In genomic region chr11:63804259-63804658, GRCh38 we compare ENCODE assay signal across 25 cellular contexts. TPM values are rescaled to one million over a fixed set of nuclear protein-coding genes. Genes with fewer than 3 reads are reported as not detected.
DNase-seq lines count a peak whose midpoint lies in the region; ATAC-seq, FAIRE-seq and TF ChIP-seq lines count a peak whose summit lies in the region.
"Had no signal": no experiment of that assay in that cellular context is flagged by ENCODE, and none has a peak within 500 bp of the region (broad histone marks: within the 10 kb centered on the region; RNA-seq: fewer than 3 reads in every experiment).

No MANE protein-coding gene starts in this region.

- DNase-seq in Calu3 (peak; percentile 56), NCI-H526 treated with DMSO at 0.1 percent for 48 hours (lab: John Stamatoyannopoulos, UW) (peak; percentile 52), epithelial cell of esophagus (ENCODE audit: low read depth) (peak; percentile 95), pancreas (peak in 2 of 6 donors; percentile 1 to 17), adrenal gland (no peak)
- DNase-seq in activated naive CD4-positive, alpha-beta T cell treated with anti-CD3 and anti-CD28 coated beads for 36 hours = no peak
- DNase-seq in central memory CD4-positive, alpha-beta T cell = no peak
- DNase-seq in CD4-positive, alpha-beta memory T cell = no peak
- DNase-seq: activated CD8-positive, alpha-beta T cell treated with anti-CD3 and anti-CD28 coated beads for 36 hours; activated naive CD8-positive, alpha-beta T cell treated with anti-CD3 and anti-CD28 coated beads, Interleukin-2, amount 10 ng/mL, durations not matched to agents 7 days and 5 days; activated T-cell treated with anti-CD3 and anti-CD28 coated beads, Interleukin-2, amount 50 U/mL, for 72 hours; DMS 273 treated with DMSO at 0.1 percent for 48 hours; effector CD8-positive, alpha-beta T cell; HFFc6; Karpas-422; mesendoderm; NCI-H2171; retina had no signal

- H3K27ac ChIP-seq in pancreas (peak overlapping the region in 1 of 4 donors; percentile 22), adrenal gland (no peak overlapping the region)
- no peak overlapping the region for H3K27ac ChIP-seq in CD4-positive, alpha-beta memory T cell (ENCODE audit: low read depth, low read length)
- H3K27ac ChIP-seq: BLaER1 treated with 17β-estradiol and CSF1 and Interleukin-3, amounts not matched to agents 10 nM and 100 nM; cardiac muscle cell; thoracic aorta had no signal

- BruUV-seq in Calu3 (replicated peaks; lab: Mats Ljungman, UMichigan) = no TSS peak

- TF ChIP-seq CTCF in Calu3 (IDR thresholded peaks at IDR 0.05; ENCODE audit: unreplicated experiment) (no peak), epithelial cell of esophagus (IDR thresholded peaks at IDR 0.05; ENCODE audit: insufficient read depth, low read depth, low read length, missing control alignments) (no peak), pancreas (IDR thresholded peaks at IDR 0.05) (no peak), adrenal gland (IDR thresholded peaks at IDR 0.05) (no peak)

- peaks cover 7% of the 10 kb centered on the region for H3K36me3 Mint-ChIP-seq in Calu3 (ENCODE audit: insufficient read depth, unreplicated experiment)
- no peaks in the 10 kb centered on the region for H3K36me3 Mint-ChIP-seq in activated naive CD4-positive, alpha-beta T cell treated with anti-CD3 and anti-CD28 coated beads for 36 hours (ENCODE audit: low read depth)
- H3K36me3 Mint-ChIP-seq in CD4-positive, alpha-beta memory T cell = no peaks in the 10 kb centered on the region
- H3K36me3 Mint-ChIP-seq: activated naive CD8-positive, alpha-beta T cell treated with anti-CD3 and anti-CD28 coated beads, Interleukin-2, amount 10 ng/mL, durations not matched to agents 7 days and 5 days; WTC11 had no signal

- intact Hi-C loops in Calu3 (cut with micrococcal nuclease; ENCODE audit: unreplicated experiment) (no loop called here), pancreas (cut with DNase I) (no loop called here), adrenal gland (cut with DNase I) (no loop called here)
- intact Hi-C loops in activated naive CD4-positive, alpha-beta T cell treated with anti-CD3 and anti-CD28 coated beads for 36 hours (cut with micrococcal nuclease) = no loop called here
- intact Hi-C loops in CD4-positive, alpha-beta memory T cell (cut with micrococcal nuclease) = no loop called here

- CTCF ChIA-PET in Calu3 (lab: Charles Lee) = no interaction called here
- CTCF ChIA-PET in activated naive CD4-positive, alpha-beta T cell treated with anti-CD3 and anti-CD28 coated beads for 36 hours (lab: Charles Lee) = no interaction called here
- CTCF ChIA-PET in CD4-positive, alpha-beta memory T cell (lab: Charles Lee; ENCODE audit: partially characterized antibody) = no interaction called here

- H3K36me3 ChIP-seq in pancreas = no peaks in the 10 kb centered on the region
- H3K36me3 ChIP-seq in CD4-positive, alpha-beta memory T cell (ENCODE audit: insufficient read depth, low read length) = no peaks in the 10 kb centered on the region
- H3K36me3 ChIP-seq in adrenal gland (replicated peaks in 1 of 2) = no peaks in the 10 kb centered on the region
- H3K36me3 ChIP-seq: BLaER1 treated with 17β-estradiol and CSF1 and Interleukin-3, amounts not matched to agents 10 nM and 100 nM; cardiac muscle cell; thoracic aorta had no signal

- peak overlapping the region; percentile 73 for H3K27ac Mint-ChIP-seq in Calu3 (ENCODE audit: unreplicated experiment)
- no peak overlapping the region for H3K27ac Mint-ChIP-seq in activated naive CD4-positive, alpha-beta T cell treated with anti-CD3 and anti-CD28 coated beads for 36 hours
- H3K27ac Mint-ChIP-seq in CD4-positive, alpha-beta memory T cell = no peak overlapping the region
- H3K27ac Mint-ChIP-seq: activated CD8-positive, alpha-beta T cell treated with anti-CD3 and anti-CD28 coated beads for 36 hours; activated naive CD8-positive, alpha-beta T cell treated with anti-CD3 and anti-CD28 coated beads, Interleukin-2, amount 10 ng/mL, durations not matched to agents 7 days and 5 days; activated T-cell treated with anti-CD3 and anti-CD28 coated beads, Interleukin-2, amount 50 U/mL, for 72 hours; HFFc6; WTC11 had no signal

- TF ChIP-seq POLR2A in adrenal gland (IDR thresholded peaks at IDR 0.05) = no peak

- POLR2A ChIA-PET in CD4-positive, alpha-beta memory T cell (lab: Charles Lee; ENCODE audit: partially characterized antibody) = no interaction called here

- H3K9me3 ChIP-seq in pancreas (no peaks in the 10 kb centered on the region), adrenal gland (replicated peaks in 1 of 3) (no peaks in the 10 kb centered on the region)
- no peaks in the 10 kb centered on the region for H3K9me3 ChIP-seq in CD4-positive, alpha-beta memory T cell (ENCODE audit: control insufficient read depth in 1 of 2, low read length in 2 of 2)
- H3K9me3 ChIP-seq: A549; BLaER1 treated with 17β-estradiol and CSF1 and Interleukin-3, amounts not matched to agents 10 nM and 100 nM; thoracic aorta had no signal

- H3K4me3 Mint-ChIP-seq in Calu3 (ENCODE audit: low read depth, unreplicated experiment) = no peak overlapping the region
- H3K4me3 Mint-ChIP-seq in activated naive CD4-positive, alpha-beta T cell treated with anti-CD3 and anti-CD28 coated beads for 36 hours = no peak overlapping the region
- H3K4me3 Mint-ChIP-seq in CD4-positive, alpha-beta memory T cell = no peak overlapping the region
- H3K4me3 Mint-ChIP-seq: activated CD8-positive, alpha-beta T cell treated with anti-CD3 and anti-CD28 coated beads for 36 hours; activated naive CD8-positive, alpha-beta T cell treated with anti-CD3 and anti-CD28 coated beads, Interleukin-2, amount 10 ng/mL, durations not matched to agents 7 days and 5 days; activated T-cell treated with anti-CD3 and anti-CD28 coated beads, Interleukin-2, amount 50 U/mL, for 72 hours; HFFc6; neural crest cell; WTC11 had no signal

- H3K27me3 ChIP-seq in pancreas = no peaks in the 10 kb centered on the region
- no peaks in the 10 kb centered on the region for H3K27me3 ChIP-seq in CD4-positive, alpha-beta memory T cell (ENCODE audit: insufficient read depth, low read length)
- H3K27me3 ChIP-seq in adrenal gland = no peaks in the 10 kb centered on the region
- H3K27me3 ChIP-seq: BLaER1 treated with 17β-estradiol and CSF1 and Interleukin-3, amounts not matched to agents 10 nM and 100 nM; cardiac muscle cell had no signal

- WGBS in pancreas, 2 donors = 33 to 40% methylated on average over 6 of the region's 6 CpGs
- WGBS in adrenal gland, 4 donors = 76 to 90% (median 85%) methylated on average over 6 of the region's 6 CpGs

- no peaks in the 10 kb centered on the region for H3K4me1 ChIP-seq in pancreas
- no peaks in the 10 kb centered on the region for H3K4me1 ChIP-seq in CD4-positive, alpha-beta memory T cell (ENCODE audit: insufficient read depth, low read length)
- no peaks in the 10 kb centered on the region for H3K4me1 ChIP-seq in adrenal gland (replicated peaks in 1 of 2)

- no peaks in the 10 kb centered on the region for H3K27me3 Mint-ChIP-seq in Calu3 (ENCODE audit: unreplicated experiment)
- H3K27me3 Mint-ChIP-seq in activated naive CD4-positive, alpha-beta T cell treated with anti-CD3 and anti-CD28 coated beads for 36 hours (ENCODE audit: low read depth) = no peaks in the 10 kb centered on the region
- peaks cover 0 to 2% of the 10 kb centered on the region in 2 donors for H3K27me3 Mint-ChIP-seq in CD4-positive, alpha-beta memory T cell
- H3K27me3 Mint-ChIP-seq: activated CD8-positive, alpha-beta T cell treated with anti-CD3 and anti-CD28 coated beads for 36 hours had no signal

- H3K9me3 Mint-ChIP-seq in Calu3 (ENCODE audit: low read depth, unreplicated experiment) = no peaks in the 10 kb centered on the region
- H3K9me3 Mint-ChIP-seq in activated naive CD4-positive, alpha-beta T cell treated with anti-CD3 and anti-CD28 coated beads for 36 hours = no peaks in the 10 kb centered on the region
- peaks cover 0 to 2% (median 0%) of the 10 kb centered on the region in 8 donors for H3K9me3 Mint-ChIP-seq in CD4-positive, alpha-beta memory T cell
- H3K9me3 Mint-ChIP-seq: activated CD8-positive, alpha-beta T cell treated with anti-CD3 and anti-CD28 coated beads for 36 hours; activated naive CD8-positive, alpha-beta T cell treated with anti-CD3 and anti-CD28 coated beads, Interleukin-2, amount 10 ng/mL, durations not matched to agents 7 days and 5 days; activated T-cell treated with anti-CD3 and anti-CD28 coated beads, Interleukin-2, amount 50 U/mL, for 72 hours; HFFc6; WTC11 had no signal

- H3K4me1 Mint-ChIP-seq in Calu3 (ENCODE audit: low read depth, unreplicated experiment) = peaks cover 16% of the 10 kb centered on the region
- H3K4me1 Mint-ChIP-seq in activated naive CD4-positive, alpha-beta T cell treated with anti-CD3 and anti-CD28 coated beads for 36 hours (ENCODE audit: low read depth) = no peaks in the 10 kb centered on the region
- no peaks in the 10 kb centered on the region for H3K4me1 Mint-ChIP-seq in CD4-positive, alpha-beta memory T cell
- H3K4me1 Mint-ChIP-seq: activated naive CD8-positive, alpha-beta T cell treated with anti-CD3 and anti-CD28 coated beads, Interleukin-2, amount 10 ng/mL, durations not matched to agents 7 days and 5 days had no signal

- no peak overlapping the region for H3K4me3 ChIP-seq in epithelial cell of esophagus (ENCODE audit: low read length)
- no peak overlapping the region for H3K4me3 ChIP-seq in pancreas
- H3K4me3 ChIP-seq in CD4-positive, alpha-beta memory T cell (ENCODE audit: low read length in 2 of 2) = no peak overlapping the region
- no peak overlapping the region for H3K4me3 ChIP-seq in adrenal gland
- H3K4me3 ChIP-seq: A549; BLaER1 treated with 17β-estradiol and CSF1 and Interleukin-3, amounts not matched to agents 10 nM and 100 nM; cardiac muscle cell; thoracic aorta had no signal

- no peak for FAIRE-seq in pancreas (lab: Jason Lieb, UNC)
- FAIRE-seq: A549, islet of Langerhans had no signal

- ATAC-seq in pancreas = peak; percentile 67 to 89 (median 74)
- ATAC-seq: A549; activated CD8-positive, alpha-beta T cell treated with anti-CD3 and anti-CD28 coated beads for 36 hours; activated T-cell treated with anti-CD3 and anti-CD28 coated beads, Interleukin-2, amount 50 U/mL, for 72 hours; WTC11 had no signal

RNA-seq across cellular contexts. Expression of gene SPINDOC, which starts 9.0 kb away (rescaled TPM):
- total RNA-seq in Calu3 (2022) = 47.1 and 53.8 TPM in 2 replicates
- total RNA-seq in pancreas = 1 to 10 TPM; 2.5 to 7.8 (median 4.3) TPM
- 1 to 10 TPM; 8.0 to 8.3 TPM for polyA plus RNA-seq in pancreas
- 10 to 100 TPM; 15.3 to 15.4 TPM for total RNA-seq in activated naive CD4-positive, alpha-beta T cell treated with anti-CD3 and anti-CD28 coated beads for 36 hours
- total RNA-seq in CD4-positive, alpha-beta memory T cell = 10 to 100 TPM; 12.0 to 14.8 TPM
- polyA plus RNA-seq in CD4-positive, alpha-beta memory T cell = under 1 TPM; 0.63 to 0.95 TPM
- total RNA-seq in adrenal gland = 10 to 100 TPM in 7 of 8 donors, 1 to 10 TPM in 1; 9.3 to 13.9 (median 10.9) TPM
- 10 to 100 TPM in 1 of 3 donors, 1 to 10 TPM in 2; 4.5 to 19.2 (median 9.8) TPM for polyA plus RNA-seq in adrenal gland

RNA-seq across cellular contexts. Expression of gene MARK2, which starts 34.7 kb away (rescaled TPM):
- total RNA-seq in Calu3 (2022) (63.1 and 71.2 TPM in 2 replicates), pancreas (10 to 100 TPM; 19.0 to 30.8 (median 21.5) TPM), adrenal gland (10 to 100 TPM; 27.0 to 39.7 (median 36.2) TPM)
- polyA plus RNA-seq in pancreas (10 to 100 TPM; 11.7 to 21.0 TPM), adrenal gland (10 to 100 TPM in 2 of 3 donors, 1 to 10 TPM in 1; 7.3 to 24.4 (median 15.2) TPM)
- 10 to 100 TPM; 15.8 to 17.6 TPM for total RNA-seq in activated naive CD4-positive, alpha-beta T cell treated with anti-CD3 and anti-CD28 coated beads for 36 hours
- 10 to 100 TPM; 60.4 to 68.0 TPM for total RNA-seq in CD4-positive, alpha-beta memory T cell
- polyA plus RNA-seq in CD4-positive, alpha-beta memory T cell = 10 to 100 TPM; 25.1 to 60.3 TPM

RNA-seq across cellular contexts. Expression of gene ZFTA, which starts 35.7 kb away (rescaled TPM):
- 12.1 and 13.0 TPM in 2 replicates for total RNA-seq in Calu3 (2022)
- 10 to 100 TPM in 1 of 6 donors, 1 to 10 TPM in 5; 4.3 to 11.3 (median 6.2) TPM for total RNA-seq in pancreas
- polyA plus RNA-seq in pancreas = 10 to 100 TPM in 1 of 2 donors, 1 to 10 TPM in 1; 7.0 to 10.0 TPM
- total RNA-seq in activated naive CD4-positive, alpha-beta T cell treated with anti-CD3 and anti-CD28 coated beads for 36 hours = under 1 TPM; 0.91 TPM
- total RNA-seq in CD4-positive, alpha-beta memory T cell = 1 to 10 TPM; 1.4 to 1.7 TPM
- under 1 TPM in 1 of 2 donors, not detected in 1; 0.06 TPM for polyA plus RNA-seq in CD4-positive, alpha-beta memory T cell
- 10 to 100 TPM in 7 of 8 donors, 1 to 10 TPM in 1; 8.1 to 20.2 (median 15.4) TPM for total RNA-seq in adrenal gland
- 10 to 100 TPM in 2 of 3 donors, 1 to 10 TPM in 1; 3.6 to 15.9 (median 10.3) TPM for polyA plus RNA-seq in adrenal gland

Comparison
In these comparisons a context has a peak if more than half of its experiments do, and no peak if none do; other contexts are left out.
1. DNase-seq: peak in Calu3 (single experiment), NCI-H526 treated with DMSO at 0.1 percent for 48 hours (single experiment) and epithelial cell of esophagus (single experiment); none in activated naive CD4-positive, alpha-beta T cell treated with anti-CD3 and anti-CD28 coated beads for 36 hours (single experiment), central memory CD4-positive, alpha-beta T cell (single experiment), CD4-positive, alpha-beta memory T cell (0 of 5) and adrenal gland (0 of 7).